In the genomic region with DNA sequence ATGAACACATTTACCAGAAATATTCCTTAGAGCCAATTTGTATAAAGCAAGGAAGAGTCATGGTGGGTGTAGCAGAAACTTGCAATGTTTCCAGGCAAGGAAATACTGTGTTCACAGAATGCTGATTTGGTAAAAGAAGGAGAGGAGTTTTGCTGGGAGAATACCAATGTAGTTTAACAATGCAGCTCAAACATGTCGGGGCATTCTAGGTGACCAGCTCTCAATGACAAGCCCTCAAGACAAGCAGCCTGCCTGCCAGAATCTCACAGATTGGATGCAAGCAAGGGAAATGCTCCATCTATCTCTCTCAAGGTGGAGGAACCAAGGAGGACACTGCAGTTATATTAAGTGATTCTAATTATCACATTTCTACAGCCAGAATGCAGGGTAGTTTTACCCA, we compare ENCODE assay signal across 23 cellular contexts.
A peak's percentile ranks its signal among the peaks of the same experiment; 100 is the strongest.
DNase-seq lines count a peak whose midpoint lies in the region; ATAC-seq and TF ChIP-seq lines count a peak whose summit lies in the region.
"Had no signal": no experiment of that assay in that cellular context is flagged by ENCODE, and none has a peak within 500 bp of the region (broad histone marks: within the 10 kb centered on the region; RNA-seq: fewer than 3 reads in every experiment).

No MANE protein-coding gene starts in this region.

- peak overlapping the region; percentile 31 to 79 for H2BK12ac ChIP-seq in mesenchymal stem cell (ENCODE audit: low read length in 2 of 2)

- H3K9me3 Mint-ChIP-seq in activated naive CD4-positive, alpha-beta T cell treated with anti-CD3 and anti-CD28 coated beads for 36 hours = no peaks in the 10 kb centered on the region
- peaks cover 0 to 5% of the 10 kb centered on the region in 2 donors for H3K9me3 Mint-ChIP-seq in activated naive CD4-positive, alpha-beta T cell treated with anti-CD3 and anti-CD28 coated beads, Interleukin-2, amount 50 U/mL, for 72 hours
- H3K9me3 Mint-ChIP-seq: activated T-helper 17 cell treated with anti-CD3 and anti-CD28 coated beads, Interleukin-2, amount 50 U/mL, for 72 hours; CD14-positive monocyte; stimulated activated memory B cell treated with anti-CD40 and anti-IgM and Interleukin-4, amounts not matched to agents 10 μg/mL and 1 μg/mL and 100 μg/mL, for 72 hours had no signal

- H2AK5ac ChIP-seq in mesenchymal stem cell (ENCODE audit: low read length, severe bottlenecking) = peak overlapping the region; percentile 88

- H2BK15ac ChIP-seq in mesenchymal stem cell (ENCODE audit: low read depth, poor library complexity, severe bottlenecking) = no peak overlapping the region

- 100% methylated on average over 1 of the region's 1 CpG for WGBS in mesenchymal stem cell
- WGBS in suprapubic skin = 48% methylated on average over 1 of the region's 1 CpG

- H3K36me3 Mint-ChIP-seq in activated naive CD4-positive, alpha-beta T cell treated with anti-CD3 and anti-CD28 coated beads for 36 hours (ENCODE audit: low read depth) = peaks cover 4% of the 10 kb centered on the region
- H3K36me3 Mint-ChIP-seq in activated naive CD4-positive, alpha-beta T cell treated with anti-CD3 and anti-CD28 coated beads, Interleukin-2, amount 50 U/mL, for 72 hours = peaks cover 0 to 26% of the 10 kb centered on the region in 2 donors

- H3K18ac ChIP-seq in mesenchymal stem cell (ENCODE audit: low read depth in 1 of 2, low read length in 2 of 2) = peak overlapping the region in 1 of 2 experiments; percentile 72

- H3K4me2 ChIP-seq in mesenchymal stem cell (ENCODE audit: low read length, poor library complexity, severe bottlenecking) = no peak overlapping the region

- no peak for TF ChIP-seq EP300 in suprapubic skin (IDR thresholded peaks at IDR 0.05)

- H3K9me3 ChIP-seq in breast epithelium = no peaks in the 10 kb centered on the region
- no peaks in the 10 kb centered on the region for H3K9me3 ChIP-seq in mesenchymal stem cell (ENCODE audit: control insufficient read depth, low read length)
- H3K9me3 ChIP-seq in suprapubic skin = no peaks in the 10 kb centered on the region
- H3K9me3 ChIP-seq: pancreas, sigmoid colon, tibial artery had no signal

- H3K27me3 ChIP-seq in breast epithelium (no peaks in the 10 kb centered on the region), mesenchymal stem cell (ENCODE audit: control insufficient read depth in 1 of 2, insufficient read depth in 1 of 2, low read length in 2 of 2) (no peaks in the 10 kb centered on the region), suprapubic skin (no peaks in the 10 kb centered on the region)
- H3K27me3 ChIP-seq: pancreas, sigmoid colon, tibial artery had no signal

- H2BK5ac ChIP-seq in mesenchymal stem cell (ENCODE audit: low read depth, low read length, poor library complexity, severe bottlenecking) = no peak overlapping the region

- H3K14ac ChIP-seq in mesenchymal stem cell (ENCODE audit: low read length in 2 of 2) = no peak overlapping the region

- TF ChIP-seq POLR2A in breast epithelium (IDR thresholded peaks at IDR 0.05) (no peak), suprapubic skin (IDR thresholded peaks at IDR 0.05) (no peak)

- CTCF ChIA-PET in activated naive CD4-positive, alpha-beta T cell treated with anti-CD3 and anti-CD28 coated beads for 36 hours (lab: Charles Lee) = interaction anchor here (1.7 kb wide), 1 partner anchor 18 kb away, joined by 6 read pairs; no protein-coding TSS in a partner anchor

- H3K4ac ChIP-seq in mesenchymal stem cell (ENCODE audit: low read depth in 1 of 2, low read length in 2 of 2) = peak overlapping the region in 1 of 2 experiments; percentile 71

- H3K23ac ChIP-seq in mesenchymal stem cell (ENCODE audit: low read length in 2 of 2) = no peak overlapping the region

- no peak for TF ChIP-seq CTCF in breast epithelium (IDR thresholded peaks at IDR 0.05)
- TF ChIP-seq CTCF in suprapubic skin (IDR thresholded peaks at IDR 0.05) = no peak

- peaks cover 23% of the 10 kb centered on the region for H3K79me1 ChIP-seq in mesenchymal stem cell (replicated peaks; ENCODE audit: low read length, poor library complexity, severe bottlenecking)

- H4K91ac ChIP-seq in mesenchymal stem cell (ENCODE audit: low read length) = no peak overlapping the region

- H3K4me3 Mint-ChIP-seq in activated naive CD4-positive, alpha-beta T cell treated with anti-CD3 and anti-CD28 coated beads for 36 hours = no peak overlapping the region
- H3K4me3 Mint-ChIP-seq: activated CD8-positive, alpha-beta memory T cell treated with anti-CD3 and anti-CD28 coated beads, Interleukin-2, amount 10 ng/mL, durations not matched to agents 7 days and 5 days; activated T-helper 17 cell treated with anti-CD3 and anti-CD28 coated beads, Interleukin-2, amount 50 U/mL, for 72 hours; CD14-positive monocyte; stimulated activated memory B cell treated with anti-CD40 and anti-IgM and Interleukin-4, amounts not matched to agents 10 μg/mL and 1 μg/mL and 100 μg/mL, for 72 hours had no signal

- DNase-seq in activated naive CD4-positive, alpha-beta T cell treated with anti-CD3 and anti-CD28 coated beads for 36 hours = no peak
- no peak for DNase-seq in activated naive CD4-positive, alpha-beta T cell treated with anti-CD3 and anti-CD28 coated beads, Interleukin-2, amount 50 U/mL, for 72 hours (ENCODE audit: low spot score in 2 of 2)
- DNase-seq in breast epithelium (ENCODE audit: low spot score in 2 of 2) = no peak
- DNase-seq in mesenchymal stem cell = no peak
- DNase-seq in putamen (ENCODE audit: low spot score) = peak; percentile 46
- no peak for DNase-seq in suprapubic skin (ENCODE audit: low spot score in 2 of 2)
- no peak for DNase-seq in NCI-H526 treated with DMSO at 0.1 percent for 48 hours (lab: John Stamatoyannopoulos, UW)
- DNase-seq: activated CD4-positive, CD25-positive, alpha-beta regulatory T cell treated with anti-CD3 and anti-CD28 coated beads, Interleukin-2, amount 50 U/mL, for 72 hours; activated CD8-positive, alpha-beta memory T cell treated with anti-CD3 and anti-CD28 coated beads, Interleukin-2, amount 10 ng/mL, durations not matched to agents 7 days and 5 days; central memory CD4-positive, alpha-beta T cell; effector memory CD4-positive, alpha-beta T cell; GF-D8; NCI-H1417; NCI-H524 treated with DMSO at 0.1 percent for 48 hours; pancreas; sigmoid colon; tibial artery had no signal

- H3K27ac Mint-ChIP-seq in activated naive CD4-positive, alpha-beta T cell treated with anti-CD3 and anti-CD28 coated beads for 36 hours = peak overlapping the region; percentile 9
- H3K27ac Mint-ChIP-seq in activated naive CD4-positive, alpha-beta T cell treated with anti-CD3 and anti-CD28 coated beads, Interleukin-2, amount 50 U/mL, for 72 hours = no peak overlapping the region
- H3K27ac Mint-ChIP-seq: activated CD8-positive, alpha-beta memory T cell treated with anti-CD3 and anti-CD28 coated beads, Interleukin-2, amount 10 ng/mL, durations not matched to agents 7 days and 5 days; activated T-helper 17 cell treated with anti-CD3 and anti-CD28 coated beads, Interleukin-2, amount 50 U/mL, for 72 hours; stimulated activated memory B cell treated with anti-CD40 and anti-IgM and Interleukin-4, amounts not matched to agents 10 μg/mL and 1 μg/mL and 100 μg/mL, for 72 hours had no signal

- intact Hi-C loops in activated naive CD4-positive, alpha-beta T cell treated with anti-CD3 and anti-CD28 coated beads for 36 hours (cut with micrococcal nuclease) = loop anchor here (5.0 kb wide), 1 partner anchor 240 kb away; a partner anchor contains a TSS
- intact Hi-C loops in breast epithelium (cut with DNase I; ENCODE audit: low total_unique reads) = no loop called here

- H3K36me3 ChIP-seq in breast epithelium = no peaks in the 10 kb centered on the region
- H3K36me3 ChIP-seq in mesenchymal stem cell (ENCODE audit: control insufficient read depth in 1 of 2, insufficient read depth in 2 of 2, low read depth in 1 of 2, low read length in 2 of 2) = no peaks in the 10 kb centered on the region
- no peaks in the 10 kb centered on the region for H3K36me3 ChIP-seq in suprapubic skin
- H3K36me3 ChIP-seq: pancreas, sigmoid colon, tibial artery had no signal

- H3K4me1 ChIP-seq in breast epithelium = peaks cover 5 to 24% of the 10 kb centered on the region in 2 donors
- peaks cover 17% of the 10 kb centered on the region for H3K4me1 ChIP-seq in mesenchymal stem cell (ENCODE audit: control insufficient read depth, insufficient read depth, low read depth, low read length)
- H3K4me1 ChIP-seq in suprapubic skin = peaks cover 63% of the 10 kb centered on the region
- H3K4me1 ChIP-seq: pancreas had no signal

- peak overlapping the region; percentile 79 for H4K8ac ChIP-seq in mesenchymal stem cell (ENCODE audit: low read length)

- H3K4me1 Mint-ChIP-seq in activated naive CD4-positive, alpha-beta T cell treated with anti-CD3 and anti-CD28 coated beads for 36 hours (ENCODE audit: low read depth) = peaks cover 68% of the 10 kb centered on the region

- ATAC-seq in activated naive CD4-positive, alpha-beta T cell treated with anti-CD3 and anti-CD28 coated beads, Interleukin-2, amount 50 U/mL, for 72 hours = no peak
- ATAC-seq in GM21423 (IDR thresholded peaks at IDR 0.05; ENCODE audit: unreplicated experiment) = no peak
- ATAC-seq: activated CD8-positive, alpha-beta memory T cell treated with anti-CD3 and anti-CD28 coated beads, Interleukin-2, amount 10 ng/mL, durations not matched to agents 7 days and 5 days; activated T-helper 17 cell treated with anti-CD3 and anti-CD28 coated beads, Interleukin-2, amount 50 U/mL, for 72 hours; HepG2; left lobe of liver; pancreas; stimulated activated memory B cell treated with anti-CD40 and anti-IgM and Interleukin-4, amounts not matched to agents 10 μg/mL and 1 μg/mL and 100 μg/mL, for 72 hours had no signal

- H3K9ac ChIP-seq in mesenchymal stem cell (ENCODE audit: low read length) = peak overlapping the region; percentile 38

- H3K27ac ChIP-seq in breast epithelium = peak overlapping the region; percentile 80 to 87
- no peak overlapping the region for H3K27ac ChIP-seq in mesenchymal stem cell (ENCODE audit: low read length, poor library complexity, severe bottlenecking)
- no peak overlapping the region for H3K27ac ChIP-seq in suprapubic skin
- H3K27ac ChIP-seq: pancreas, sigmoid colon, tibial artery had no signal

- H3K27me3 Mint-ChIP-seq in activated naive CD4-positive, alpha-beta T cell treated with anti-CD3 and anti-CD28 coated beads for 36 hours (ENCODE audit: low read depth) = no peaks in the 10 kb centered on the region
- H3K27me3 Mint-ChIP-seq: activated CD8-positive, alpha-beta memory T cell treated with anti-CD3 and anti-CD28 coated beads, Interleukin-2, amount 10 ng/mL, durations not matched to agents 7 days and 5 days; activated T-helper 17 cell treated with anti-CD3 and anti-CD28 coated beads, Interleukin-2, amount 50 U/mL, for 72 hours; stimulated activated memory B cell treated with anti-CD40 and anti-IgM and Interleukin-4, amounts not matched to agents 10 μg/mL and 1 μg/mL and 100 μg/mL, for 72 hours had no signal

- no peak overlapping the region for H2AFZ ChIP-seq in mesenchymal stem cell (ENCODE audit: low read depth, low read length)

- H3K4me3 ChIP-seq in breast epithelium = no peak overlapping the region
- no peak overlapping the region for H3K4me3 ChIP-seq in mesenchymal stem cell (ENCODE audit: insufficient read depth in 1 of 2, low read depth in 1 of 2, low read length in 2 of 2)
- no peak overlapping the region for H3K4me3 ChIP-seq in suprapubic skin
- H3K4me3 ChIP-seq: pancreas, sigmoid colon, tibial artery had no signal

- no peak overlapping the region for H2BK120ac ChIP-seq in mesenchymal stem cell (ENCODE audit: low read depth, low read length)

Comparison
In these comparisons a context has a peak if more than half of its experiments do, and no peak if none do; other contexts are left out.
1. H3K27ac ChIP-seq: peak in breast epithelium (2 of 2); none in mesenchymal stem cell (single experiment) and suprapubic skin (single experiment).